Comparison of ENCODE assay signal across 6 cellular contexts in genomic region chr9:78232471-78232870, GRCh38. TPM values are rescaled to one million over a fixed set of nuclear protein-coding genes. Genes with fewer than 3 reads are reported as not detected.
A peak's percentile ranks its signal among the peaks of the same experiment; 100 is the strongest.
DNase-seq lines count a peak whose midpoint lies in the region; ATAC-seq, FAIRE-seq and TF ChIP-seq lines count a peak whose summit lies in the region.
"Not testable (repeated sequence)": the region's sequence is repeated elsewhere in the genome, so short reads cannot be mapped to it uniquely, and the experiment has no call there.

No MANE protein-coding gene starts in this region.

- not testable (repeated sequence) for FAIRE-seq in GM12878 (lab: Jason Lieb, UNC)

- BruUV-seq in GM12878 (replicated peaks; lab: Mats Ljungman, UMichigan), result not testable (repeated sequence)

- H3K36me3 Mint-ChIP-seq in activated CD4-positive, alpha-beta T cell treated with anti-CD3 and anti-CD28 coated beads, Interleukin-2, amount 10 ng/mL, durations not matched to agents 24 days and 14 days (ENCODE audit: low read depth); activated CD8-positive, alpha-beta T cell treated with anti-CD3 and anti-CD28 coated beads for 36 hours (ENCODE audit: low read depth): not testable (repeated sequence)
- peaks cover 8 to 11% of the 10 kb centered on the region in 2 donors for H3K36me3 Mint-ChIP-seq in stimulated activated naive B cell treated with anti-CD40 and anti-IgM and Interleukin-4, amounts not matched to agents 10 μg/mL and 1 μg/mL and 100 μg/mL, for 72 hours

- H3K4me2 ChIP-seq in OCI-LY3 (ENCODE audit: low read length), result peak overlapping the region; percentile 19; the same call in 1 of the 2 replicates
- H3K4me2 ChIP-seq in GM12878 (ENCODE audit: control insufficient read depth, insufficient read depth), result not testable (repeated sequence)

- H3K9ac ChIP-seq in OCI-LY3 (ENCODE audit: low read length); GM12878 (ENCODE audit: control insufficient read depth, insufficient read depth, low read length): not testable (repeated sequence)

- intact Hi-C loops in activated CD4-positive, alpha-beta T cell treated with anti-CD3 and anti-CD28 coated beads, Interleukin-2, amount 10 ng/mL, durations not matched to agents 24 days and 14 days (cut with micrococcal nuclease), result loop anchor here (10.0 kb wide), 3 partner anchors 98 to 508 kb away; no protein-coding TSS in a partner anchor
- intact Hi-C loops in activated CD8-positive, alpha-beta T cell treated with anti-CD3 and anti-CD28 coated beads for 36 hours (cut with micrococcal nuclease); GM12878 (cut with micrococcal nuclease; ENCODE audit: unreplicated experiment): not testable (repeated sequence)

- H3K27me3 Mint-ChIP-seq in activated CD4-positive, alpha-beta T cell treated with anti-CD3 and anti-CD28 coated beads, Interleukin-2, amount 10 ng/mL, durations not matched to agents 24 days and 14 days; activated CD8-positive, alpha-beta T cell treated with anti-CD3 and anti-CD28 coated beads for 36 hours; stimulated activated naive B cell treated with anti-CD40 and anti-IgM and Interleukin-4, amounts not matched to agents 10 μg/mL and 1 μg/mL and 100 μg/mL, for 72 hours: not testable (repeated sequence)

- peaks cover 18% of the 10 kb centered on the region for H3K4me1 ChIP-seq in OCI-LY3 (ENCODE audit: low read length)
- not testable (repeated sequence) for H3K4me1 ChIP-seq in GM12878 (ENCODE audit: control insufficient read depth, insufficient read depth, low read length)

- not testable (repeated sequence) for H3K27ac Mint-ChIP-seq in activated CD4-positive, alpha-beta T cell treated with anti-CD3 and anti-CD28 coated beads, Interleukin-2, amount 10 ng/mL, durations not matched to agents 24 days and 14 days; activated CD8-positive, alpha-beta T cell treated with anti-CD3 and anti-CD28 coated beads for 36 hours; stimulated activated naive B cell treated with anti-CD40 and anti-IgM and Interleukin-4, amounts not matched to agents 10 μg/mL and 1 μg/mL and 100 μg/mL, for 72 hours

- H2AFZ ChIP-seq in OCI-LY3 (ENCODE audit: low read depth, low read length), result not testable (repeated sequence)
- peak overlapping the region; percentile 51 for H2AFZ ChIP-seq in GM12878 (ENCODE audit: control insufficient read depth, low read depth, low read length)

- H4K20me1 ChIP-seq in OCI-LY3 (ENCODE audit: insufficient read depth, low read length); GM12878 (ENCODE audit: control insufficient read depth, insufficient read depth): not testable (repeated sequence)

- ATAC-seq in activated CD8-positive, alpha-beta T cell treated with anti-CD3 and anti-CD28 coated beads for 36 hours; GM12878: not testable (repeated sequence)
- ATAC-seq in stimulated activated naive B cell treated with anti-CD40 and anti-IgM and Interleukin-4, amounts not matched to agents 10 μg/mL and 1 μg/mL and 100 μg/mL, for 72 hours (replicated peaks), result peak in 1 of 2 donors; percentile 5

- SMC1A ChIA-PET in GM12878 (lab: Charles Lee; ENCODE audit: uncharacterized antibody, unreplicated experiment), result interaction anchor here (1.0 kb wide), 1 partner anchor 187 kb away, joined by 3 read pairs; no protein-coding TSS in a partner anchor

- not testable (repeated sequence) for TF ChIP-seq RAD21 in GM12878 (IDR thresholded peaks at IDR 0.05; ENCODE audit: insufficient read depth, low read depth, low read length)

- RAD21 ChIA-PET in GM12878 (lab: Charles Lee; ENCODE audit: unreplicated experiment), result interaction anchor here (1.4 kb wide), 1 partner anchor 20 kb away, joined by 3 read pairs; no protein-coding TSS in a partner anchor

- peaks cover 16% of the 10 kb centered on the region for H3K36me3 ChIP-seq in OCI-LY3 (replicated peaks; ENCODE audit: low read depth, low read length)
- not testable (repeated sequence) for H3K36me3 ChIP-seq in GM12878 (ENCODE audit: control insufficient read depth in 2 of 2, insufficient read depth in 2 of 2, low read length in 1 of 2)

- H3K27me3 ChIP-seq in OCI-LY3 (ENCODE audit: low read depth, low read length); GM12878 (replicated peaks in 1 of 2; ENCODE audit: control insufficient read depth in 2 of 2, insufficient read depth in 2 of 2, low read length in 1 of 2): not testable (repeated sequence)

- not testable (repeated sequence) for H3K4me3 Mint-ChIP-seq in activated CD4-positive, alpha-beta T cell treated with anti-CD3 and anti-CD28 coated beads, Interleukin-2, amount 10 ng/mL, durations not matched to agents 24 days and 14 days; activated CD8-positive, alpha-beta T cell treated with anti-CD3 and anti-CD28 coated beads for 36 hours; stimulated activated naive B cell treated with anti-CD40 and anti-IgM and Interleukin-4, amounts not matched to agents 10 μg/mL and 1 μg/mL and 100 μg/mL, for 72 hours

- WGBS in GM12878 (ENCODE audit: insufficient coverage, insufficient replicate concordance, low lambda C conversion rate, missing lambda C conversion rate), result 20% methylated on average over 5 of the region's 5 CpGs

- not testable (repeated sequence) for TF ChIP-seq POLR2A in GM12878 (IDR thresholded peaks at IDR 0.05; ENCODE audit: low read depth, low read length)

- not testable (repeated sequence) for H3K9me3 Mint-ChIP-seq in activated CD4-positive, alpha-beta T cell treated with anti-CD3 and anti-CD28 coated beads, Interleukin-2, amount 10 ng/mL, durations not matched to agents 24 days and 14 days; activated CD8-positive, alpha-beta T cell treated with anti-CD3 and anti-CD28 coated beads for 36 hours; stimulated activated naive B cell treated with anti-CD40 and anti-IgM and Interleukin-4, amounts not matched to agents 10 μg/mL and 1 μg/mL and 100 μg/mL, for 72 hours

- peaks cover 13% of the 10 kb centered on the region for H3K79me2 ChIP-seq in OCI-LY3 (ENCODE audit: low read length)
- H3K79me2 ChIP-seq in GM12878 (ENCODE audit: control insufficient read depth, insufficient read depth, low read length), result not testable (repeated sequence)

- not testable (repeated sequence) for TF ChIP-seq EP300 in GM12878 (IDR thresholded peaks at IDR 0.05; ENCODE audit: borderline replicate concordance in 1 of 2, control insufficient read depth in 1 of 2, low read depth in 2 of 2, low read length in 2 of 2)

- not testable (repeated sequence) for TF ChIP-seq CTCF in GM12865 (IDR thresholded peaks at IDR 0.05; ENCODE audit: insufficient read depth, low read depth, low read length, missing control alignments); OCI-LY3 (IDR thresholded peaks at IDR 0.05; ENCODE audit: low read depth, low read length); activated CD8-positive, alpha-beta T cell treated with anti-CD3 and anti-CD28 coated beads for 36 hours (IDR thresholded peaks at IDR 0.05); GM12878 (IDR thresholded peaks at IDR 0.05 in 2 of 3, conservative IDR thresholded peaks at IDR 0.05 in 1 of 3; ENCODE audit: control insufficient read depth in 2 of 3, extremely low read depth in 1 of 3, insufficient read depth in 1 of 3, low read depth in 3 of 3, low read length in 3 of 3)

- not testable (repeated sequence) for H3K4me3 ChIP-seq in GM12865 (ENCODE audit: low read depth, low read length); GM12878
- H3K4me3 ChIP-seq in OCI-LY3 (ENCODE audit: low read length), result peak overlapping the region; percentile 11; the same call in 1 of the 2 replicates

- POLR2A ChIA-PET in activated CD8-positive, alpha-beta T cell treated with anti-CD3 and anti-CD28 coated beads for 36 hours (lab: Charles Lee), result interaction anchor here (0.9 kb wide), 1 partner anchor 52 kb away, joined by 4 read pairs; no protein-coding TSS in a partner anchor
- POLR2A ChIA-PET in GM12878 (lab: Charles Lee), result not testable (repeated sequence)

- CTCF ChIA-PET in activated CD8-positive, alpha-beta T cell treated with anti-CD3 and anti-CD28 coated beads for 36 hours (lab: Charles Lee), result interaction anchor here (1.1 to 2.6 kb wide), 4 partner anchors 7 to 197 kb away, joined by 3 to 7 read pairs (median 4); no protein-coding TSS in a partner anchor
- CTCF ChIA-PET in GM12878 (lab: Yijun Ruan, JAX), result interaction anchor here (1.4 to 1.8 kb wide), 2 partner anchors 18 to 137 kb away, joined by 3 to 8 read pairs; no protein-coding TSS in a partner anchor

- peaks cover 12% of the 10 kb centered on the region for H3K4me1 Mint-ChIP-seq in activated CD4-positive, alpha-beta T cell treated with anti-CD3 and anti-CD28 coated beads, Interleukin-2, amount 10 ng/mL, durations not matched to agents 24 days and 14 days
- not testable (repeated sequence) for H3K4me1 Mint-ChIP-seq in activated CD8-positive, alpha-beta T cell treated with anti-CD3 and anti-CD28 coated beads for 36 hours (ENCODE audit: low read depth); stimulated activated naive B cell treated with anti-CD40 and anti-IgM and Interleukin-4, amounts not matched to agents 10 μg/mL and 1 μg/mL and 100 μg/mL, for 72 hours

- peak; percentile 36 for DNase-seq in GM12865 (ENCODE audit: low read depth)
- peak; percentile 45 for DNase-seq in activated CD4-positive, alpha-beta T cell treated with anti-CD3 and anti-CD28 coated beads, Interleukin-2, amount 10 ng/mL, durations not matched to agents 24 days and 14 days
- DNase-seq in activated CD8-positive, alpha-beta T cell treated with anti-CD3 and anti-CD28 coated beads for 36 hours, result peak; percentile 37
- DNase-seq in GM12878 (ENCODE audit: low read depth, low spot score), result not testable (repeated sequence)
- DNase-seq in stimulated activated naive B cell treated with anti-CD40 and anti-IgM and Interleukin-4, amounts not matched to agents 10 μg/mL and 1 μg/mL and 100 μg/mL, for 72 hours, result peak; percentile 20

- not testable (repeated sequence) for H3K27ac ChIP-seq in OCI-LY3 (ENCODE audit: low read length); GM12878 (ENCODE audit: control insufficient read depth, insufficient read depth)

- in situ Hi-C loops in GM12878 (cut with MboI), result not testable (repeated sequence)

- H3K9me3 ChIP-seq in OCI-LY3 (ENCODE audit: insufficient read depth, low read length); GM12878 (replicated peaks; ENCODE audit: control insufficient read depth, insufficient read depth, low read length): not testable (repeated sequence)

RNA-seq across cellular contexts. Expression of gene CEP78, which starts 3.4 kb away (rescaled TPM):
- 34.5 and 39.1 TPM in 2 replicates for total RNA-seq in activated CD4-positive, alpha-beta T cell treated with anti-CD3 and anti-CD28 coated beads, Interleukin-2, amount 10 ng/mL, durations not matched to agents 24 days and 14 days
- 10 to 100 TPM; 37.7 to 40.8 TPM for total RNA-seq in activated CD8-positive, alpha-beta T cell treated with anti-CD3 and anti-CD28 coated beads for 36 hours
- total RNA-seq in GM12878 (2013; cell fraction: nucleolus; rRNA removed), result 91.0 and 98.8 TPM in 2 replicates
- total RNA-seq in GM12878 (2014; rRNA removed) (32.7 and 44.9 TPM in 2 replicates), GM12878 (2014; rRNA removed; fragmentation: Illumina TruSeq; extraction: Trizol) (27.5 and 28.1 TPM in 2 replicates), GM12878 (2021) (32.3 and 33.8 TPM in 2 replicates)
- polyA plus RNA-seq in GM12878 (2011; ENCODE audit: low read depth), result 6.3 TPM
- polyA plus RNA-seq in GM12878 (2011; rRNA removed) (28.0 and 47.6 TPM in 2 replicates), GM12878 (2014; fragmentation: Illumina TruSeq; extraction: Trizol) (27.7 and 30.6 TPM in 2 replicates), GM12878 (2014; fragmentation: Nextera tagmentation; extraction: Ambion mirVana) (1 to 10 TPM; 4.1 to 9.7 TPM), GM12878 (2014; rRNA removed) (18.4 and 23.1 TPM in 2 replicates), GM12878 (2016; fragmentation: Nextera tagmentation; extraction: Ambion mirVana) (10 to 100 TPM; 28.5 to 28.7 TPM)
- 10.6 and 11.3 TPM in 2 replicates for polyA plus RNA-seq in GM12878 (2011; cell fraction: cytosol; rRNA removed)
- polyA plus RNA-seq in GM12878 (2011; cell fraction: nucleus; rRNA removed), result 31.7 and 33.1 TPM in 2 replicates
- polyA plus RNA-seq in GM12878 (2012), result 9.4 and 11.0 TPM in 2 replicates
- 17.8 and 20.8 TPM in 2 replicates for polyA minus RNA-seq in GM12878 (2011; rRNA and poly(A)+ RNA removed)
- polyA minus RNA-seq in GM12878 (2011; cell fraction: cytosol; rRNA and poly(A)+ RNA removed), result 8.3 and 10.0 TPM in 2 replicates
- 15.4 and 25.4 TPM in 2 replicates for polyA minus RNA-seq in GM12878 (2011; cell fraction: nucleus; rRNA and poly(A)+ RNA removed)
